Comparison of ENCODE assay signal across 16 cellular contexts in genomic region chr5:42943931-42944631, GRCh38.
DNase-seq lines count a peak whose midpoint lies in the region; ATAC-seq and TF ChIP-seq lines count a peak whose summit lies in the region.
"Had no signal": no experiment of that assay in that cellular context is flagged by ENCODE, and none has a peak within 500 bp of the region (broad histone marks: within the 10 kb centered on the region; RNA-seq: fewer than 3 reads in every experiment).

No MANE protein-coding gene starts in this region.

- H3K27ac Mint-ChIP-seq in progenitor cell of endocrine pancreas = no peak overlapping the region
- no peak overlapping the region for H3K27ac Mint-ChIP-seq in activated naive CD8-positive, alpha-beta T cell treated with anti-CD3 and anti-CD28 coated beads, Interleukin-2, amount 50 U/mL, for 24 hours
- H3K27ac Mint-ChIP-seq: activated T-cell treated with anti-CD3 and anti-CD28 coated beads, Interleukin-2, amount 50 U/mL, for 24 hours; natural killer cell had no signal

- no peaks in the 10 kb centered on the region for H3K36me3 Mint-ChIP-seq in progenitor cell of endocrine pancreas (ENCODE audit: insufficient read depth)
- no peaks in the 10 kb centered on the region for H3K36me3 Mint-ChIP-seq in activated naive CD8-positive, alpha-beta T cell treated with anti-CD3 and anti-CD28 coated beads, Interleukin-2, amount 50 U/mL, for 24 hours (ENCODE audit: low read depth)
- H3K36me3 Mint-ChIP-seq: natural killer cell had no signal

- no peak for ATAC-seq in activated naive CD8-positive, alpha-beta T cell treated with anti-CD3 and anti-CD28 coated beads, Interleukin-2, amount 50 U/mL, for 24 hours
- ATAC-seq in GM21529 (IDR thresholded peaks at IDR 0.05; ENCODE audit: unreplicated experiment) = no peak
- ATAC-seq: natural killer cell; stimulated activated naive CD8-positive, alpha-beta T cell treated with anti-CD3 and anti-CD28 coated beads, Interleukin-15, Interleukin-2, amounts not matched to agents 100 U/mL and 50 U/mL, for 24 hours had no signal

- peak overlapping the region; percentile 21 for H3K4me3 ChIP-seq in astrocyte of the cerebellum (ENCODE audit: low read depth, low read length)

- peaks cover 13% of the 10 kb centered on the region for H3K4me1 Mint-ChIP-seq in progenitor cell of endocrine pancreas (ENCODE audit: low read depth)
- peaks cover 5% of the 10 kb centered on the region for H3K4me1 Mint-ChIP-seq in activated naive CD8-positive, alpha-beta T cell treated with anti-CD3 and anti-CD28 coated beads, Interleukin-2, amount 50 U/mL, for 24 hours

- DNase-seq in EH (ENCODE audit: low read depth) (peak; percentile 46), astrocyte of the cerebellum (ENCODE audit: low read depth) (no peak), hepatic stellate cell (ENCODE audit: low spot score) (peak; percentile 18), progenitor cell of endocrine pancreas (ENCODE audit: low spot score, unreplicated experiment) (no peak), SKM-1 (lab: John Stamatoyannopoulos, UW; ENCODE audit: unreplicated experiment) (no peak), ureter (ENCODE audit: low spot score) (no peak)
- no peak for DNase-seq in activated naive CD8-positive, alpha-beta T cell treated with anti-CD3 and anti-CD28 coated beads, Interleukin-2, amount 50 U/mL, for 24 hours
- DNase-seq: activated T-cell treated with anti-CD3 and anti-CD28 coated beads, Interleukin-2, amount 50 U/mL, for 24 hours; CD8-positive, alpha-beta memory T cell; hippocampal formation; natural killer cell; RPMI8226; stimulated activated CD4-positive, alpha-beta T cell treated with anti-CD3 and anti-CD28 coated beads, Interleukin-2, amount 100 ng/mL, for 24 hours; stimulated activated naive CD8-positive, alpha-beta T cell treated with anti-CD3 and anti-CD28 coated beads, Interleukin-15, Interleukin-2, amounts not matched to agents 100 U/mL and 50 U/mL, for 24 hours had no signal

- peaks cover 32% of the 10 kb centered on the region for H3K27me3 Mint-ChIP-seq in progenitor cell of endocrine pancreas
- peaks cover 1% of the 10 kb centered on the region for H3K27me3 Mint-ChIP-seq in activated naive CD8-positive, alpha-beta T cell treated with anti-CD3 and anti-CD28 coated beads, Interleukin-2, amount 50 U/mL, for 24 hours
- H3K27me3 Mint-ChIP-seq: activated T-cell treated with anti-CD3 and anti-CD28 coated beads, Interleukin-2, amount 50 U/mL, for 24 hours; central memory CD8-positive, alpha-beta T cell had no signal

- no peaks in the 10 kb centered on the region for H3K9me3 Mint-ChIP-seq in progenitor cell of endocrine pancreas (ENCODE audit: low read depth)
- H3K9me3 Mint-ChIP-seq in activated naive CD8-positive, alpha-beta T cell treated with anti-CD3 and anti-CD28 coated beads, Interleukin-2, amount 50 U/mL, for 24 hours = no peaks in the 10 kb centered on the region
- H3K9me3 Mint-ChIP-seq: activated T-cell treated with anti-CD3 and anti-CD28 coated beads, Interleukin-2, amount 50 U/mL, for 24 hours; CD8-positive, alpha-beta memory T cell; central memory CD8-positive, alpha-beta T cell; natural killer cell had no signal

- in situ Hi-C loops in astrocyte of the cerebellum (cut with HindIII; ENCODE audit: low sequenced_read_pairs) = loop anchor here (5.0 kb wide), 1 partner anchor 37 kb away; no protein-coding TSS in a partner anchor

- TF ChIP-seq CTCF in astrocyte of the cerebellum (IDR thresholded peaks at IDR 0.05; ENCODE audit: low read depth, low read length, missing control alignments) = no peak
- no peak for TF ChIP-seq CTCF in progenitor cell of endocrine pancreas (IDR thresholded peaks at IDR 0.05; ENCODE audit: unreplicated experiment)

- H3K4me3 Mint-ChIP-seq in progenitor cell of endocrine pancreas (ENCODE audit: low read depth) = peak overlapping the region; percentile 59
- H3K4me3 Mint-ChIP-seq in activated naive CD8-positive, alpha-beta T cell treated with anti-CD3 and anti-CD28 coated beads, Interleukin-2, amount 50 U/mL, for 24 hours = no peak overlapping the region
- H3K4me3 Mint-ChIP-seq: activated T-cell treated with anti-CD3 and anti-CD28 coated beads, Interleukin-2, amount 50 U/mL, for 24 hours; central memory CD8-positive, alpha-beta T cell; natural killer cell had no signal

Comparison
In these comparisons a context has a peak if more than half of its experiments do, and no peak if none do; other contexts are left out.
1. DNase-seq: peak in EH (single experiment) and hepatic stellate cell (single experiment); none in astrocyte of the cerebellum (single experiment), progenitor cell of endocrine pancreas (single experiment), activated naive CD8-positive, alpha-beta T cell treated with anti-CD3 and anti-CD28 coated beads, Interleukin-2, amount 50 U/mL, for 24 hours (single experiment), SKM-1 (single experiment) and ureter (single experiment).